Comparison of ENCODE assay signal across 11 cellular contexts in genomic region chr1:186849271-186849671, GRCh38. TPM values are rescaled to one million over a fixed set of nuclear protein-coding genes. Genes with fewer than 3 reads are reported as not detected.
DNase-seq lines count a peak whose midpoint lies in the region; ATAC-seq and TF ChIP-seq lines count a peak whose summit lies in the region.
"Had no signal": no experiment of that assay in that cellular context is flagged by ENCODE, and none has a peak within 500 bp of the region (broad histone marks: within the 10 kb centered on the region; RNA-seq: fewer than 3 reads in every experiment).

No MANE protein-coding gene starts in this region.

- DNase-seq in left ventricle myocardium superior = no peak
- DNase-seq in mesenteric fat pad (ENCODE audit: low spot score) = no peak
- no peak for DNase-seq in colonic mucosa
- DNase-seq in KBM-7 = no peak
- DNase-seq in transverse colon = no peak
- DNase-seq: cerebellar nuclear complex, DND-41, immature natural killer cell had no signal

- WGBS in transverse colon (ENCODE audit: low coverage in 1 of 2), 2 donors = 68 to 93% methylated on average over 3 to 5 of the region's 5 CpGs

- no peaks in the 10 kb centered on the region for H3K36me3 ChIP-seq in colonic mucosa
- no peaks in the 10 kb centered on the region for H3K36me3 ChIP-seq in transverse colon

- H3K4me1 ChIP-seq in colonic mucosa (no peaks in the 10 kb centered on the region), transverse colon (peaks cover 0 to 28% (median 1%) of the 10 kb centered on the region in 4 donors)

- TF ChIP-seq CTCF in colonic mucosa (IDR thresholded peaks at IDR 0.05) = no peak
- TF ChIP-seq CTCF in transverse colon (IDR thresholded peaks at IDR 0.05) = no peak

- TF ChIP-seq POLR2A in transverse colon (IDR thresholded peaks at IDR 0.05) = no peak

- no peaks in the 10 kb centered on the region for H3K27me3 ChIP-seq in colonic mucosa
- H3K27me3 ChIP-seq in transverse colon = no peaks in the 10 kb centered on the region

- no peaks in the 10 kb centered on the region for H3K9me3 ChIP-seq in colonic mucosa
- H3K9me3 ChIP-seq in transverse colon = no peaks in the 10 kb centered on the region

- no peak for TF ChIP-seq EP300 in transverse colon (IDR thresholded peaks at IDR 0.05; ENCODE audit: low read depth)

- ATAC-seq in GM18498 (IDR thresholded peaks at IDR 0.05; ENCODE audit: unreplicated experiment) = peak; percentile 93
- ATAC-seq in GM21576 (IDR thresholded peaks at IDR 0.05; ENCODE audit: unreplicated experiment) = peak; percentile 96
- ATAC-seq in HG03460 (IDR thresholded peaks at IDR 0.05; ENCODE audit: unreplicated experiment) = peak; percentile 93
- ATAC-seq in left ventricle myocardium superior = peak; percentile 66

- H3K4me3 ChIP-seq in colonic mucosa = no peak overlapping the region
- H3K4me3 ChIP-seq in transverse colon = no peak overlapping the region

- H3K27ac ChIP-seq in colonic mucosa = no peak overlapping the region
- peak overlapping the region in 2 of 4 donors; percentile 32 to 41 for H3K27ac ChIP-seq in transverse colon

- intact Hi-C loops in left ventricle myocardium superior (cut with micrococcal nuclease) (no loop called here), colonic mucosa (cut with DNase I) (no loop called here), transverse colon (cut with DNase I; ENCODE audit: low total_unique reads) (no loop called here)

- no peak overlapping the region for H3K9ac ChIP-seq in colonic mucosa (ENCODE audit: low read depth in 2 of 2, low read length in 2 of 2)

- in situ Hi-C loops in KBM-7 (cut with MboI; ENCODE audit: low pct_unique_long_range_greater_than_20kb, low sequenced_read_pairs) = no loop called here
- in situ Hi-C loops in transverse colon (cut with MboI; ENCODE audit: low pct_ligation_motif_present in 1 of 4, low pct_unique_long_range_greater_than_20kb in 1 of 4, low sequenced_read_pairs in 3 of 4) = no loop called here

RNA-seq across cellular contexts. Expression of gene PLA2G4A, which starts 20.5 kb away (rescaled TPM):
- total RNA-seq in left ventricle myocardium superior = 1.4 TPM
- 14.1 TPM for total RNA-seq in mesenteric fat pad
- total RNA-seq in colonic mucosa = 1 to 10 TPM; 3.1 to 6.3 TPM
- total RNA-seq in transverse colon = 1 to 10 TPM; 2.0 to 8.3 (median 6.1) TPM
